ENCODE assay signal across 8 cellular contexts in the genomic region with DNA sequence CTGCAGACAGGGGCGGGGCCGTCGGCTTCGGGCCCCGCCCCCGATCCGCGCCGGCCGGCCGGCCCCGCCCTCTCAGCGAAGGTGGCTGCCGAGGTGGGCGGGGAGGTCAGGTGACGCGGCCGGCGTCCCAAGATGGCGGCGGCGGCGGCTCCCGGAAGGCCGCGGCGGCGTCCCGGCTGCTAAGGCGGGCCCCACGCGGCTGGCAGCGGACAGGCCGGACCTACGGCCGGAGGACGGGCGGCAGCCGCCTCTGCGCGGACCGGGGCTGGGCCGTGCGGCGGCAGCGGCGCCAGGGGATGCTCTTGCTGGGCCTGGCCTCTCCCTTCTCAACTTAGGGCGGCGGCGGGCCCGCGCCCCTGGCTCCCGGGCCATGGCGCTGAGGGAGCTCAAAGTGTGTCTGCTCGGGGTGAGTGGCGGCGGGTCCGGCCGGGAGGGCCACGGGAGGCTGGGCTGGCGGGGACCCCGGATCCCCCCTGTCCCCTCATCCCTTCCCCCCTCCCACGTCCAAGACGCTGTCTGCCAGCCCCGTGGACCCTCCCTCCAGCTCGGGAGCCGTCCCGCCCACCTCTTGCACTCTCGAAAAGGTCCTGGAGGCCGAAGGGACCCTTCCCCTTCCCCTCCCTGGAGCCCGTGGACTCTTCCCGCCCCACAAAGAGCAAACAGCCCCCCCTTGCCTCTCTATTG. TPM values are rescaled to one million over a fixed set of nuclear protein-coding genes. Genes with fewer than 3 reads are reported as not detected.
DNase-seq lines count a peak whose midpoint lies in the region; ATAC-seq and TF ChIP-seq lines count a peak whose summit lies in the region.

A gene with protein sequence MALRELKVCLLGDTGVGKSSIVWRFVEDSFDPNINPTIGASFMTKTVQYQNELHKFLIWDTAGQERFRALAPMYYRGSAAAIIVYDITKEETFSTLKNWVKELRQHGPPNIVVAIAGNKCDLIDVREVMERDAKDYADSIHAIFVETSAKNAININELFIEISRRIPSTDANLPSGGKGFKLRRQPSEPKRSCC (plus strand): TSS at position 109 of the 684 bp plus-strand sequence. CDS start 262 bp downstream, at position 371.

- WGBS in mammary epithelial cell (ENCODE audit: low coverage, missing lambda C conversion rate) = 3% methylated on average over 8 of the region's 72 CpGs
- WGBS in smooth muscle cell (ENCODE audit: low lambda C conversion rate) = 0% methylated on average over 6 of the region's 72 CpGs

- dilution Hi-C loops in mammary epithelial cell (cut with HindIII; ENCODE audit: low sequenced_read_pairs) = no loop called here

- peak within 1 kb of the TSS; percentile 95 for H2AFZ ChIP-seq in mammary epithelial cell (ENCODE audit: low read depth, low read length)
- peak within 1 kb of the TSS; percentile 96 for H2AFZ ChIP-seq in smooth muscle cell (ENCODE audit: low read depth)

- peak; percentile 81 for ATAC-seq in HG02759 (IDR thresholded peaks at IDR 0.05; ENCODE audit: unreplicated experiment)

- H4K20me1 ChIP-seq in mammary epithelial cell (ENCODE audit: insufficient read depth, low read length) (no peaks in the 10 kb centered on the region), smooth muscle cell (ENCODE audit: low read depth) (peaks cover 30% of the 10 kb centered on the region)

- H3K4me3 Mint-ChIP-seq in immature natural killer cell = peak within 1 kb of the TSS; percentile 85 to 92 (median 88)

- no peaks in the 10 kb centered on the region for H3K27me3 ChIP-seq in WERI-Rb-1 (ENCODE audit: insufficient read depth, low read depth, severe bottlenecking)
- no peaks in the 10 kb centered on the region for H3K27me3 ChIP-seq in mammary epithelial cell (ENCODE audit: insufficient read depth, low read length)
- H3K27me3 ChIP-seq in smooth muscle cell (ENCODE audit: low read depth) = no peaks in the 10 kb centered on the region

- H3K4me2 ChIP-seq in mammary epithelial cell (ENCODE audit: insufficient read depth, low read depth, low read length) = peak within 1 kb of the TSS; percentile 89
- H3K4me2 ChIP-seq in smooth muscle cell = peak within 1 kb of the TSS; percentile 96

- peaks cover 69% of the 10 kb centered on the region for H3K79me2 ChIP-seq in mammary epithelial cell (ENCODE audit: insufficient read depth, low read length)
- H3K79me2 ChIP-seq in smooth muscle cell (ENCODE audit: low read depth) = peaks cover 27% of the 10 kb centered on the region

- peaks cover 0 to 10% (median 6%) of the 10 kb centered on the region in 3 donors for H3K36me3 Mint-ChIP-seq in immature natural killer cell

- peaks cover 50% of the 10 kb centered on the region for H3K4me1 ChIP-seq in mammary epithelial cell (ENCODE audit: insufficient read depth, low read length)
- H3K4me1 ChIP-seq in smooth muscle cell (ENCODE audit: low read depth) = peaks cover 14% of the 10 kb centered on the region

- no TSS peak for BruUV-seq in mammary epithelial cell (replicated peaks; lab: Mats Ljungman, UMichigan)

- H3K9me3 Mint-ChIP-seq in immature natural killer cell = no peaks in the 10 kb centered on the region

- H3K4me3 ChIP-seq in WERI-Rb-1 (ENCODE audit: low read depth, low read length) (peak within 1 kb of the TSS; percentile 88), mammary epithelial cell (replicated peaks in 1 of 3; ENCODE audit: insufficient read depth in 1 of 3, low read depth in 2 of 3, low read length in 3 of 3) (peak within 1 kb of the TSS; percentile 84 to 96 (median 93)), smooth muscle cell (peak within 1 kb of the TSS; percentile 77)

- CTCF ChIA-PET in mammary epithelial cell (lab: Charles Lee; ENCODE audit: low non-redundant PET) = interaction anchor here (1.0 kb wide), 1 partner anchor 349 kb away, joined by 7 read pairs; no protein-coding TSS in a partner anchor

- H3K27ac Mint-ChIP-seq in immature natural killer cell = peak within 1 kb of the TSS; percentile 70 to 93 (median 92)

- H3K27me3 Mint-ChIP-seq in immature natural killer cell (ENCODE audit: low read depth in 3 of 3) = peaks cover 2 to 12% (median 4%) of the 10 kb centered on the region in 3 donors

- H3K27ac ChIP-seq in WERI-Rb-1 = peak within 1 kb of the TSS; percentile 64
- peak within 1 kb of the TSS; percentile 91 for H3K27ac ChIP-seq in mammary epithelial cell (ENCODE audit: insufficient read depth, low read depth, low read length)
- peak within 1 kb of the TSS; percentile 96 for H3K27ac ChIP-seq in smooth muscle cell (ENCODE audit: low read depth)

- H3K36me3 ChIP-seq in WERI-Rb-1 = peaks cover 18% of the 10 kb centered on the region
- peaks cover 5% of the 10 kb centered on the region for H3K36me3 ChIP-seq in mammary epithelial cell (ENCODE audit: insufficient read depth, low read length)
- H3K36me3 ChIP-seq in smooth muscle cell (ENCODE audit: low read depth) = no peaks in the 10 kb centered on the region

- intact Hi-C loops in mammary epithelial cell (cut with micrococcal nuclease) = loop anchor here (5.0 kb wide), 5 partner anchors 47 to 583 kb away; a partner anchor contains a TSS

- TF ChIP-seq CTCF in WERI-Rb-1 (IDR thresholded peaks at IDR 0.05; ENCODE audit: low read depth, low read length) (no peak), mammary epithelial cell (conservative IDR thresholded peaks at IDR 0.05 in 1 of 2, IDR thresholded peaks at IDR 0.05 in 1 of 2; ENCODE audit: extremely low read depth in 1 of 2, insufficient read depth in 1 of 2, low read depth in 1 of 2, low read length in 2 of 2) (no peak), smooth muscle cell (IDR thresholded peaks at IDR 0.05; ENCODE audit: borderline replicate concordance, insufficient read depth, poor library complexity, severe bottlenecking) (no peak)

- DNase-seq in NCI-H1417 (lab: John Stamatoyannopoulos, UW) (peak; percentile 75 to 82 (median 79)), NCI-H1417 treated with DMSO at 0.1 percent for 48 hours (lab: John Stamatoyannopoulos, UW) (no peak), NCI-H1930 (lab: John Stamatoyannopoulos, UW) (peak; percentile 45 to 81), WERI-Rb-1 (peak; percentile 59), mammary epithelial cell (peak; percentile 68), immature natural killer cell (peak; percentile 82 to 85 (median 85)), smooth muscle cell (lab: John Stamatoyannopoulos, UW; ENCODE audit: unreplicated experiment) (peak; percentile 54)

- H3K9ac ChIP-seq in mammary epithelial cell (ENCODE audit: insufficient read depth, low read length) (peak within 1 kb of the TSS; percentile 92), smooth muscle cell (ENCODE audit: low read depth) (peak within 1 kb of the TSS; percentile 99)

- H3K9me3 ChIP-seq in WERI-Rb-1 (ENCODE audit: severe bottlenecking) (no peaks in the 10 kb centered on the region), mammary epithelial cell (replicated peaks; ENCODE audit: insufficient read depth, low read length) (no peaks in the 10 kb centered on the region), smooth muscle cell (replicated peaks; ENCODE audit: low read depth) (no peaks in the 10 kb centered on the region)

- peaks cover 4% of the 10 kb centered on the region for H3F3A ChIP-seq in smooth muscle cell (ENCODE audit: low read depth)

- in situ Hi-C loops in mammary epithelial cell (cut with MboI; ENCODE audit: low sequenced_read_pairs in 2 of 2) = loop anchor here in 1 of 2 donors (5.0 kb wide), 1 partner anchor 57 kb away; no protein-coding TSS in a partner anchor

- H3K4me1 Mint-ChIP-seq in immature natural killer cell = peaks cover 62 to 84% of the 10 kb centered on the region in 2 donors

RNA-seq across cellular contexts. Expression of the gene that starts here (rescaled TPM):
- 10 to 100 TPM; 24.7 to 24.8 TPM for total RNA-seq in mammary epithelial cell
- polyA plus RNA-seq in mammary epithelial cell = 11.2 TPM
- polyA minus RNA-seq in mammary epithelial cell = 33.2 TPM
- polyA plus RNA-seq in immature natural killer cell = 10 to 100 TPM; 14.1 to 21.7 (median 18.5) TPM
- 23.7 and 25.0 TPM in 2 replicates for total RNA-seq in smooth muscle cell
- polyA plus RNA-seq in smooth muscle cell = 14.0 and 17.3 TPM in 2 replicates
